In genomic region chr21:15104470-15104869, GRCh38 we compare ENCODE assay signal across 8 cellular contexts.
"Had no signal": no experiment of that assay in that cellular context is flagged by ENCODE, and none has a peak within 500 bp of the region (broad histone marks: within the 10 kb centered on the region; RNA-seq: fewer than 3 reads in every experiment).

No MANE protein-coding gene starts in this region.

- H3K4me3 ChIP-seq: GM12878 had no signal

- DNase-seq: GDM1, GF-D8 had no signal

- ATAC-seq: GM12878 had no signal

- FAIRE-seq: G401.6, GM12878, GM12891, GM12892, GM18507, GM19239 had no signal
